14 cellular contexts compared by ENCODE assay signal in the genomic region with DNA sequence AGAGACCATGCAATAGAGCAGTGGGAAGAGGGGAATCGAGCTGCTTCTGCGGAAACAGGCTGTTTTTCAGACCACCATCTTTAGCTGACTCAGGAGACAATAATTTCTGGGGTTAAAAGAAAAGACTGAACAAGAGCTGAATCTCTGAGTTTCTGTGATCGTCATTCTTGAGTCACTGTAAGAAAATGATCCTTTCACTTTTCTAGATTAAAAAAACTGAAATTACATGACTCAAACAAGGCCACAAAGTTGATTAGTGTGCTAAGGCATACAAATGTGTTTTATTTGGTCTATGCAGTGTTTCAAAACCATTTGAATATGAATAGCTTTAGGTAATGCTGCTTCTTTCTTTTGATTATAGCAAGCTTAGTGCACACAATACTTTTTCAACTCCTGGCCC.
DNase-seq lines count a peak whose midpoint lies in the region; FAIRE-seq and TF ChIP-seq lines count a peak whose summit lies in the region.
"Had no signal": no experiment of that assay in that cellular context is flagged by ENCODE, and none has a peak within 500 bp of the region (broad histone marks: within the 10 kb centered on the region; RNA-seq: fewer than 3 reads in every experiment).

No MANE protein-coding gene starts in this region.

- H3K4me3 Mint-ChIP-seq in osteocyte (ENCODE audit: unreplicated experiment), result peak overlapping the region; percentile 47

- no peaks in the 10 kb centered on the region for H3K27me3 Mint-ChIP-seq in osteocyte (ENCODE audit: unreplicated experiment)

- FAIRE-seq in kidney (lab: Jason Lieb, UNC), result no peak
- FAIRE-seq: D721Med had no signal

- no peak for TF ChIP-seq POLR2A in esophagus squamous epithelium (IDR thresholded peaks at IDR 0.05)

- 70 to 76% methylated on average over 3 of the region's 3 CpGs for WGBS in esophagus squamous epithelium, 2 donors

- TF ChIP-seq CTCF in osteocyte (IDR thresholded peaks at IDR 0.05) (no peak), kidney (IDR thresholded peaks at IDR 0.05; ENCODE audit: borderline replicate concordance, extremely low read depth, insufficient read depth) (no peak), esophagus squamous epithelium (IDR thresholded peaks at IDR 0.05) (no peak)

- no peak overlapping the region for H3K9ac ChIP-seq in kidney (ENCODE audit: low read length in 2 of 2)

- H3K36me3 Mint-ChIP-seq in osteocyte (ENCODE audit: unreplicated experiment), result no peaks in the 10 kb centered on the region

- in situ Hi-C loops in ACHN (cut with HindIII; ENCODE audit: low pct_ligation_motif_present, low pct_unique_long_range_greater_than_20kb, low sequenced_read_pairs), result no loop called here

- no peaks in the 10 kb centered on the region for H3K27me3 ChIP-seq in esophagus squamous epithelium
- H3K27me3 ChIP-seq: stomach had no signal

- no peak overlapping the region for H3K4me3 ChIP-seq in kidney (ENCODE audit: low read length in 2 of 2)
- H3K4me3 ChIP-seq in esophagus squamous epithelium, result no peak overlapping the region
- H3K4me3 ChIP-seq: coronary artery, lower lobe of right lung, stomach had no signal

- intact Hi-C loops in kidney (cut with DNase I), result no loop called here
- intact Hi-C loops in esophagus squamous epithelium (cut with DNase I), result no loop called here

- H3K4me1 ChIP-seq in kidney (ENCODE audit: control insufficient read depth in 1 of 2, insufficient read depth in 1 of 2, low read depth in 1 of 2, low read length in 2 of 2) (no peaks in the 10 kb centered on the region), esophagus squamous epithelium (no peaks in the 10 kb centered on the region)
- H3K4me1 ChIP-seq: lower lobe of right lung, stomach had no signal

- peaks cover 4% of the 10 kb centered on the region for H3K9me3 Mint-ChIP-seq in osteocyte (ENCODE audit: unreplicated experiment)

- peak overlapping the region; percentile 64 for H3K27ac Mint-ChIP-seq in osteocyte (ENCODE audit: unreplicated experiment)

- DNase-seq in ELR (ENCODE audit: low read depth), result peak; percentile 94
- peak; percentile 91 for DNase-seq in LHCN-M2 (ENCODE audit: low read depth)
- DNase-seq in brain pericyte (ENCODE audit: low read depth, low spot score), result peak; percentile 25
- DNase-seq in osteocyte (ENCODE audit: extremely low spot score, unreplicated experiment), result no peak
- no peak for DNase-seq in ACHN
- no peak for DNase-seq in kidney
- no peak for DNase-seq in esophagus squamous epithelium (lab: John Stamatoyannopoulos, UW)
- DNase-seq: activated CD8-positive, alpha-beta memory T cell treated with anti-CD3 and anti-CD28 coated beads, Interleukin-2, amount 50 U/mL, for 4 hours; lower lobe of right lung; posterior cingulate gyrus; stimulated activated CD4-positive, alpha-beta T cell treated with anti-CD3 and anti-CD28 coated beads, Interleukin-2, amount 100 ng/mL, for 48 hours; stomach had no signal

- H3K27ac ChIP-seq in kidney (ENCODE audit: low read depth in 2 of 2, low read length in 2 of 2) (no peak overlapping the region), esophagus squamous epithelium (no peak overlapping the region)
- H3K27ac ChIP-seq: coronary artery, lower lobe of right lung, stomach had no signal

- H3K36me3 ChIP-seq in kidney (ENCODE audit: control insufficient read depth in 1 of 2, insufficient read depth in 2 of 2, low read length in 2 of 2) (no peaks in the 10 kb centered on the region), esophagus squamous epithelium (no peaks in the 10 kb centered on the region)
- H3K36me3 ChIP-seq: lower lobe of right lung, stomach had no signal

- peaks cover 0 to 2% of the 10 kb centered on the region in 2 donors for H3K9me3 ChIP-seq in kidney (ENCODE audit: control insufficient read depth in 1 of 2, low read length in 2 of 2)
- H3K9me3 ChIP-seq in esophagus squamous epithelium, result no peaks in the 10 kb centered on the region
- H3K9me3 ChIP-seq: lower lobe of right lung had no signal

- peaks cover 13% of the 10 kb centered on the region for H3K4me1 Mint-ChIP-seq in osteocyte (ENCODE audit: unreplicated experiment)

Comparison
In these comparisons a context has a peak if more than half of its experiments do, and no peak if none do; other contexts are left out.
1. DNase-seq: peak in ELR (single experiment), LHCN-M2 (single experiment) and brain pericyte (single experiment); none in osteocyte (single experiment), ACHN (single experiment), kidney (single experiment) and esophagus squamous epithelium (single experiment).